In genomic region chr9:131405429-131405828, GRCh38 we compare ENCODE assay signal across 8 cellular contexts. TPM values are rescaled to one million over a fixed set of nuclear protein-coding genes. Genes with fewer than 3 reads are reported as not detected.
DNase-seq lines count a peak whose midpoint lies in the region; ATAC-seq and TF ChIP-seq lines count a peak whose summit lies in the region.

No MANE protein-coding gene starts in this region.

- POLR2A ChIA-PET in AG04450 (lab: Yijun Ruan, JAX): interaction anchor here (0.6 to 2.0 kb wide), 3 partner anchors 27 to 56 kb away, joined by 3 to 8 read pairs (median 6); no protein-coding TSS in a partner anchor
- POLR2A ChIA-PET in naive thymus-derived CD8-positive, alpha-beta T cell (lab: Charles Lee): interaction anchor here (0.8 to 5.5 kb wide), 13 partner anchors 9 to 166 kb away, joined by 3 to 73 read pairs (median 7); partner anchors contain the start of gene PRRC2B

- H3K4me3 ChIP-seq in AG04450 (ENCODE audit: low read depth, low read length) (peak overlapping the region; percentile 4; the same call in 1 of the 2 replicates), MG63 (no peak overlapping the region), ectodermal cell (ENCODE audit: insufficient read depth, low read depth, low read length) (no peak overlapping the region)

- in situ Hi-C loops in GM13976 (cut with MboI; ENCODE audit: low sequenced_read_pairs, unreplicated experiment): no loop called here

- no peaks in the 10 kb centered on the region for H3K9me3 Mint-ChIP-seq in naive thymus-derived CD8-positive, alpha-beta T cell

- WGBS in ectodermal cell, 2 experiments: 6 to 8% methylated on average over 6 of the region's 6 CpGs

- peak overlapping the region; percentile 52 for H3K27ac ChIP-seq in AG04450 (ENCODE audit: low read depth, low read length)
- peak overlapping the region; percentile 37 for H3K27ac ChIP-seq in ectodermal cell (ENCODE audit: insufficient read depth, low read depth, low read length, poor library complexity, severe bottlenecking)

- H3K36me3 ChIP-seq in MG63: peaks cover 42% of the 10 kb centered on the region
- H3K36me3 ChIP-seq in ectodermal cell (ENCODE audit: control insufficient read depth, insufficient read depth, low read length): no peaks in the 10 kb centered on the region

- TF ChIP-seq POLR2A in GM18505 (IDR thresholded peaks at IDR 0.05; ENCODE audit: borderline replicate concordance, extremely low read depth, insufficient read depth, insufficient read length): no peak

- no peaks in the 10 kb centered on the region for H3K27me3 ChIP-seq in AG04450 (ENCODE audit: control insufficient read depth, insufficient read depth, low read length)
- no peaks in the 10 kb centered on the region for H3K27me3 ChIP-seq in MG63
- no peaks in the 10 kb centered on the region for H3K27me3 ChIP-seq in ectodermal cell (ENCODE audit: control insufficient read depth, insufficient read depth, low read length, poor library complexity, severe bottlenecking)

- H3K36me3 Mint-ChIP-seq in naive thymus-derived CD8-positive, alpha-beta T cell: peaks cover 0 to 16% (median 0%) of the 10 kb centered on the region in 3 donors

- H3K27ac Mint-ChIP-seq in naive thymus-derived CD8-positive, alpha-beta T cell: peak overlapping the region; percentile 84 to 94 (median 91)

- H3K4me1 ChIP-seq in ectodermal cell (ENCODE audit: control insufficient read depth, insufficient read depth, low read length): peaks cover 69% of the 10 kb centered on the region

- H3K27me3 Mint-ChIP-seq in naive thymus-derived CD8-positive, alpha-beta T cell: no peaks in the 10 kb centered on the region

- no peak for ATAC-seq in naive thymus-derived CD8-positive, alpha-beta T cell
- no peak for ATAC-seq in HG03135 (IDR thresholded peaks at IDR 0.05; ENCODE audit: unreplicated experiment)
- no peak for ATAC-seq in GM18505 (IDR thresholded peaks at IDR 0.05; ENCODE audit: unreplicated experiment)

- H3K4me1 Mint-ChIP-seq in naive thymus-derived CD8-positive, alpha-beta T cell: peaks cover 61 to 94% (median 89%) of the 10 kb centered on the region in 4 donors

- H3K4me3 Mint-ChIP-seq in naive thymus-derived CD8-positive, alpha-beta T cell: peak overlapping the region; percentile 69 to 91 (median 84)

- DNase-seq in AG04450 (ENCODE audit: low read depth, low spot score) (no peak), MG63 (peak; percentile 86), NCI-H1930 (lab: John Stamatoyannopoulos, UW) (no peak), GM13976 (ENCODE audit: low spot score) (no peak)
- DNase-seq in naive thymus-derived CD8-positive, alpha-beta T cell: no peak

- CTCF ChIA-PET in AG04450 (lab: Charles Lee): interaction anchor here (0.7 to 1.8 kb wide), 4 partner anchors 9 to 55 kb away, joined by 3 to 5 read pairs (median 4); no protein-coding TSS in a partner anchor

- TF ChIP-seq CTCF in AG04450 (IDR thresholded peaks at IDR 0.05; ENCODE audit: low read depth, low read length) (no peak), GM13976 (IDR thresholded peaks at IDR 0.05; ENCODE audit: borderline replicate concordance, control extremely low read depth, extremely low read depth, insufficient read depth, missing control alignments) (no peak)

- H3K9me3 ChIP-seq in AG04450 (ENCODE audit: control insufficient read depth, insufficient read depth, low read length): no peaks in the 10 kb centered on the region
- H3K9me3 ChIP-seq in MG63: no peaks in the 10 kb centered on the region
- H3K9me3 ChIP-seq in ectodermal cell (ENCODE audit: control insufficient read depth, low read length): no peaks in the 10 kb centered on the region

RNA-seq across cellular contexts. Expression of gene PRRC2B, which starts 11.5 kb away (rescaled TPM):
- polyA plus RNA-seq in AG04450 (2011; rRNA removed): 31.8 and 37.3 TPM in 2 replicates
- polyA minus RNA-seq in AG04450 (2011; rRNA and poly(A)+ RNA removed): 70.2 and 78.0 TPM in 2 replicates
- total RNA-seq in MG63 (2014; rRNA removed; shearing (Covaris generic); ENCODE audit: low replicate concordance): 24.0 and 39.2 TPM in 2 replicates
- 244 TPM for polyA plus RNA-seq in ectodermal cell (2013, experiment 1 of 4)
- 300 TPM for polyA plus RNA-seq in ectodermal cell (2013, experiment 2 of 4)
- polyA plus RNA-seq in ectodermal cell (2013, experiment 3 of 4): 170 TPM
- polyA plus RNA-seq in ectodermal cell (2013, experiment 4 of 4): 212 TPM
- 100 to 1,000 TPM; 383 to 386 TPM for total RNA-seq in naive thymus-derived CD8-positive, alpha-beta T cell
- 10 to 100 TPM; 13.4 to 56.3 (median 27.9) TPM for polyA plus RNA-seq in naive thymus-derived CD8-positive, alpha-beta T cell
